ENCODE assay signal across 10 cellular contexts in the genomic region with DNA sequence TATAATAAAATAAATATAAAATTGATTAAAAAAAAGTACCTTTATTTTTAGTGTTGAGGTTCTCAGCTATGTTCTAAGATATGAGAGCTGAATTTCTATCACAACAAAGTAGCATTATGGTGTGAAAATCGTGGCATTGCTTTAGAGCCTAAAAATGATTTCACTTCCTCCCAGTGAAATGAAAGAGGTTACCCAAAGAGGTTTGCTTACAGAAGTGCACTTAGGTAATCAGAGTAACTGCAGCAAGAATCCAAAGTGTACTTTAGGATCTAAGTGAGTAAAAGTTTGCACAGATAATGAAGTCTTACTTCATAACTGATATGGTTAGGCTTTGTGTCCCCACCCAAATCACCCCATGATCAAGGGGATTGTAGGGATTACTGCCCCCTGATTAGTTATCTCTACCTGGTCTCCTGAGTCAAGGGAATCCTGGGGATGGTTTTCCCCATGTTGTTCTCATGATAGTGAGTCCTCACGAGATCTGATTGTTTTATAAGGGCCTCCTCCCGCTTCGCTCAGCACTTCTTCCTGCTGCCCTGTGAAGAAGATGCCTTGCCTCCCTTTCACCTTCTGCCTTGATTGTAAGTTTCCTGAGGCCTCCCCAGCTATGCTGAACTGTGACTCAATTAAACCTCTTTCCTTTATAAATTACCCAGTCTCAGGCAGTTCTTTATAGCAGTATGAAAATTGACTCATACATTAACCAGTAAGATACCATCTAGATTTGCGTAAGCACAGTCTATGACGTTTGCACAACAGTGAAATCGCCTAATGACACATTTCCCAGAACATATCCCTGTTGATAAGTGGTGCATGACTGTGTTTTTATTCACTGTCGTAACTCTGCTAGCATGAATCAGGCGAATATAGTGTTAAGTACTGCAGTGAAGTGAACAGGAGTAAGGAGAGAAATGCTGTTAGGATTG. TPM values are rescaled to one million over a fixed set of nuclear protein-coding genes. Genes with fewer than 3 reads are reported as not detected.
DNase-seq lines count a peak whose midpoint lies in the region; ATAC-seq and TF ChIP-seq lines count a peak whose summit lies in the region.
"Had no signal": no experiment of that assay in that cellular context is flagged by ENCODE, and none has a peak within 500 bp of the region (broad histone marks: within the 10 kb centered on the region; RNA-seq: fewer than 3 reads in every experiment).

No MANE protein-coding gene starts in this region.

- WGBS in IMR-90 (ENCODE audit: extremely low coverage in 2 of 2, insufficient read length in 1 of 2), 2 experiments: no CpG with 5 or more reads among the region's 9 CpGs
- no CpG with 5 or more reads among the region's 9 CpGs for WGBS in trophoblast cell (ENCODE audit: extremely low coverage, insufficient coverage, insufficient read length)

- peaks cover 22% of the 10 kb centered on the region for H3K36me3 Mint-ChIP-seq in activated CD4-positive, alpha-beta T cell treated with anti-CD3 and anti-CD28 coated beads, Interleukin-2, amount 10 ng/mL, durations not matched to agents 24 days and 14 days (ENCODE audit: low read depth)

- H3K27ac ChIP-seq in IMR-90 (ENCODE audit: insufficient read depth, low read length) (no peak overlapping the region), brain microvascular endothelial cell (peak overlapping the region; percentile 23), trophoblast cell (ENCODE audit: low read depth, low read length) (peak overlapping the region; percentile 52)

- H3K56ac ChIP-seq in IMR-90 (ENCODE audit: extremely low read depth, insufficient read depth, low read length): no peak overlapping the region

- H4K91ac ChIP-seq in IMR-90 (ENCODE audit: insufficient read depth, low read depth, low read length) (no peak overlapping the region), trophoblast cell (ENCODE audit: low read depth, low read length) (no peak overlapping the region)

- no peak for TF ChIP-seq POLR2A in IMR-90 (IDR thresholded peaks at IDR 0.05; ENCODE audit: low read depth, low read length)

- no peak overlapping the region for H2BK120ac ChIP-seq in IMR-90 (ENCODE audit: low read depth, low read length)
- no peak overlapping the region for H2BK120ac ChIP-seq in trophoblast cell (ENCODE audit: insufficient read depth, low read length, poor library complexity)

- BruUV-seq in IMR-90 (replicated peaks; lab: Mats Ljungman, UMichigan): no TSS peak

- H2BK15ac ChIP-seq in IMR-90 (ENCODE audit: low read depth, low read length): no peak overlapping the region

- H3K4ac ChIP-seq in IMR-90 (ENCODE audit: low read depth, low read length): no peak overlapping the region
- no peak overlapping the region for H3K4ac ChIP-seq in trophoblast cell (ENCODE audit: low read depth, low read length)

- H3K27me3 ChIP-seq in IMR-90 (ENCODE audit: control insufficient read depth, insufficient read depth, low read length): no peaks in the 10 kb centered on the region
- H3K27me3 ChIP-seq in brain microvascular endothelial cell (replicated peaks): no peaks in the 10 kb centered on the region
- no peaks in the 10 kb centered on the region for H3K27me3 ChIP-seq in trophoblast cell (ENCODE audit: insufficient read depth, low read length)
- H3K27me3 ChIP-seq in HAP-1 (ENCODE audit: low read depth): no peaks in the 10 kb centered on the region
- H3K27me3 ChIP-seq: BE2C had no signal

- POLR2A ChIA-PET in IMR-90 (lab: Charles Lee; ENCODE audit: unreplicated experiment): no interaction called here

- H3K14ac ChIP-seq in IMR-90 (replicated peaks; ENCODE audit: low read depth, low read length): no peak overlapping the region
- H3K14ac ChIP-seq in trophoblast cell (ENCODE audit: low read length): no peak overlapping the region

- H3K9me3 ChIP-seq in IMR-90 (ENCODE audit: control insufficient read depth, insufficient read depth, low read length) (no peaks in the 10 kb centered on the region), trophoblast cell (ENCODE audit: insufficient read depth, low read depth, low read length) (no peaks in the 10 kb centered on the region), HAP-1 (no peaks in the 10 kb centered on the region)
- H3K9me3 ChIP-seq: BE2C had no signal

- no peaks in the 10 kb centered on the region for H3K27me3 Mint-ChIP-seq in activated CD4-positive, alpha-beta T cell treated with anti-CD3 and anti-CD28 coated beads, Interleukin-2, amount 10 ng/mL, durations not matched to agents 24 days and 14 days
- H3K27me3 Mint-ChIP-seq: T-cell had no signal

- no peaks in the 10 kb centered on the region for H3K79me2 ChIP-seq in trophoblast cell (ENCODE audit: control insufficient read depth, insufficient read depth, low read length, poor library complexity)

- no peak overlapping the region for H4K5ac ChIP-seq in IMR-90 (ENCODE audit: low read depth, low read length)

- no peak overlapping the region for H4K12ac ChIP-seq in trophoblast cell (ENCODE audit: low read depth, low read length)

- H3K4me1 Mint-ChIP-seq in activated CD4-positive, alpha-beta T cell treated with anti-CD3 and anti-CD28 coated beads, Interleukin-2, amount 10 ng/mL, durations not matched to agents 24 days and 14 days: peaks cover 3% of the 10 kb centered on the region
- H3K4me1 Mint-ChIP-seq: T-cell had no signal

- H2BK20ac ChIP-seq in IMR-90 (ENCODE audit: low read depth, low read length): no peak overlapping the region

- no peaks in the 10 kb centered on the region; a peak in 1 of 4 replicates for H3K79me1 ChIP-seq in IMR-90 (ENCODE audit: low read depth in 1 of 2, low read length in 2 of 2)
- no peaks in the 10 kb centered on the region for H3K79me1 ChIP-seq in trophoblast cell (ENCODE audit: low read length)

- no peak overlapping the region for H3K27ac Mint-ChIP-seq in activated CD4-positive, alpha-beta T cell treated with anti-CD3 and anti-CD28 coated beads, Interleukin-2, amount 10 ng/mL, durations not matched to agents 24 days and 14 days
- H3K27ac Mint-ChIP-seq: T-cell had no signal

- H3K18ac ChIP-seq in IMR-90 (ENCODE audit: low read depth, low read length) (no peak overlapping the region), trophoblast cell (ENCODE audit: low read length) (no peak overlapping the region)

- DNase-seq in activated CD4-positive, alpha-beta T cell treated with anti-CD3 and anti-CD28 coated beads for 48 hours: peak; percentile 28
- no peak for DNase-seq in activated CD4-positive, alpha-beta T cell treated with anti-CD3 and anti-CD28 coated beads, Interleukin-2, amount 10 ng/mL, durations not matched to agents 24 days and 14 days
- DNase-seq in IMR-90 (peak; percentile 94), brain microvascular endothelial cell (peak; percentile 76), trophoblast cell (peak; percentile 70 to 97), HAP-1 (ENCODE audit: low spot score in 2 of 2) (no peak), NCI-H69 (lab: John Stamatoyannopoulos, UW) (no peak)
- no peak for DNase-seq in stimulated activated naive CD4-positive, alpha-beta T cell (lab: John Stamatoyannopoulos, UW)
- DNase-seq: BE2C, T-cell had no signal

- no peak overlapping the region for H3K23ac ChIP-seq in IMR-90 (ENCODE audit: low read depth, low read length)
- no peak overlapping the region for H3K23ac ChIP-seq in trophoblast cell (ENCODE audit: low read length)

- H2AFZ ChIP-seq in IMR-90 (replicated peaks; ENCODE audit: low read length, poor library complexity) (no peak overlapping the region), trophoblast cell (ENCODE audit: insufficient read depth, low read length, poor library complexity) (no peak overlapping the region)

- in situ Hi-C loops in IMR-90 (cut with MboI; ENCODE audit: low sequenced_read_pairs): no loop called here
- in situ Hi-C loops in brain microvascular endothelial cell (cut with HindIII; ENCODE audit: low pct_ligation_motif_present, low sequenced_read_pairs): no loop called here
- in situ Hi-C loops in HAP-1 (cut with MboI; ENCODE audit: low sequenced_read_pairs): no loop called here

- TF ChIP-seq RAD21 in IMR-90 (IDR thresholded peaks at IDR 0.05; ENCODE audit: low read length): no peak

- no peaks in the 10 kb centered on the region for H3K9me3 Mint-ChIP-seq in activated CD4-positive, alpha-beta T cell treated with anti-CD3 and anti-CD28 coated beads, Interleukin-2, amount 10 ng/mL, durations not matched to agents 24 days and 14 days
- H3K9me3 Mint-ChIP-seq: T-cell had no signal

- H3K9me1 ChIP-seq in IMR-90 (ENCODE audit: insufficient read depth, low read length): no peaks in the 10 kb centered on the region

- H3K9ac ChIP-seq in IMR-90 (ENCODE audit: low read depth, low read length) (no peak overlapping the region), trophoblast cell (ENCODE audit: low read length) (no peak overlapping the region)

- H3K4me3 Mint-ChIP-seq in activated CD4-positive, alpha-beta T cell treated with anti-CD3 and anti-CD28 coated beads, Interleukin-2, amount 10 ng/mL, durations not matched to agents 24 days and 14 days: no peak overlapping the region
- H3K4me3 Mint-ChIP-seq: T-cell had no signal

- H2BK5ac ChIP-seq in IMR-90 (ENCODE audit: low read depth, low read length, poor library complexity, severe bottlenecking) (no peak overlapping the region), trophoblast cell (ENCODE audit: low read depth, low read length, poor library complexity) (no peak overlapping the region)

- CTCF ChIA-PET in IMR-90 (lab: Yijun Ruan, JAX): interaction anchor here (1.0 kb wide), 1 partner anchor 16 kb away, joined by 3 read pairs; no protein-coding TSS in a partner anchor

- H3K4me1 ChIP-seq in IMR-90 (ENCODE audit: control insufficient read depth, insufficient read depth, low read length) (no peaks in the 10 kb centered on the region; the same call in 1 of the 2 replicates), trophoblast cell (ENCODE audit: control insufficient read depth in 1 of 2, insufficient read depth in 2 of 2, low read length in 2 of 2) (no peaks in the 10 kb centered on the region), HAP-1 (no peaks in the 10 kb centered on the region)

- no peak overlapping the region for H4K8ac ChIP-seq in IMR-90 (ENCODE audit: low read depth in 2 of 2, low read length in 2 of 2)
- H4K8ac ChIP-seq in trophoblast cell (ENCODE audit: low read depth, low read length): no peak overlapping the region

- H3K4me2 ChIP-seq in IMR-90 (ENCODE audit: low read depth, low read length): no peak overlapping the region
- H3K4me2 ChIP-seq in trophoblast cell (ENCODE audit: low read length): no peak overlapping the region

- no peak overlapping the region for H2BK12ac ChIP-seq in trophoblast cell (ENCODE audit: low read length)

- no peaks in the 10 kb centered on the region for H3K36me3 ChIP-seq in IMR-90 (ENCODE audit: control insufficient read depth, insufficient read depth, low read length)
- H3K36me3 ChIP-seq in brain microvascular endothelial cell (replicated peaks): no peaks in the 10 kb centered on the region
- peaks cover 0 to 5% of the 10 kb centered on the region in 2 experiments for H3K36me3 ChIP-seq in trophoblast cell (ENCODE audit: control insufficient read depth in 1 of 2, insufficient read depth in 2 of 2, low read length in 2 of 2)
- H3K36me3 ChIP-seq in HAP-1 (replicated peaks): no peaks in the 10 kb centered on the region

- H2AK5ac ChIP-seq in IMR-90 (ENCODE audit: low read depth, low read length): no peak overlapping the region
- H2AK5ac ChIP-seq in trophoblast cell (ENCODE audit: low read length): no peak overlapping the region

- H2AK9ac ChIP-seq in IMR-90 (replicated peaks; ENCODE audit: low read depth, low read length, poor library complexity): no peak overlapping the region

- H3K4me3 ChIP-seq in IMR-90 (ENCODE audit: insufficient read depth, low read depth, low read length): no peak overlapping the region
- no peak overlapping the region for H3K4me3 ChIP-seq in brain microvascular endothelial cell (ENCODE audit: low read depth, low read length)
- H3K4me3 ChIP-seq in trophoblast cell (ENCODE audit: low read depth, low read length): no peak overlapping the region
- H3K4me3 ChIP-seq in HAP-1: no peak overlapping the region

- no peak for TF ChIP-seq CTCF in IMR-90 (conservative IDR thresholded peaks at IDR 0.05; ENCODE audit: low read depth, low read length)
- TF ChIP-seq CTCF in brain microvascular endothelial cell (IDR thresholded peaks at IDR 0.05; ENCODE audit: low read depth, low read length, missing control alignments): no peak

- peak; percentile 67 for ATAC-seq in IMR-90 (ENCODE audit: low read depth)
- ATAC-seq: T-cell had no signal

- intact Hi-C loops in activated CD4-positive, alpha-beta T cell treated with anti-CD3 and anti-CD28 coated beads, Interleukin-2, amount 10 ng/mL, durations not matched to agents 24 days and 14 days (cut with micrococcal nuclease): no loop called here
- intact Hi-C loops in IMR-90 (cut with micrococcal nuclease): no loop called here

- no peaks in the 10 kb centered on the region for H4K20me1 ChIP-seq in IMR-90 (ENCODE audit: insufficient read depth, low read length)

- dilution Hi-C loops in IMR-90 (cut with HindIII; ENCODE audit: low sequenced_read_pairs, unreplicated experiment): no loop called here

RNA-seq across cellular contexts. Expression of a gene that starts 40.3 kb away (rescaled TPM):
- 0.73 and 2.0 TPM in 2 replicates for total RNA-seq in activated CD4-positive, alpha-beta T cell treated with anti-CD3 and anti-CD28 coated beads, Interleukin-2, amount 10 ng/mL, durations not matched to agents 24 days and 14 days
- total RNA-seq in IMR-90 (2012; rRNA removed): 0.36 and 0.83 TPM in 2 replicates
- polyA plus RNA-seq in IMR-90 (2012; rRNA removed): 0.19 TPM in 2 replicates
- not detected in 2 replicates for polyA plus RNA-seq in IMR-90 (2012; cell fraction: cytosol; rRNA removed)
- 0.07 and 1.3 TPM in 2 replicates for polyA plus RNA-seq in IMR-90 (2012; cell fraction: nucleus; rRNA removed; ENCODE audit: low replicate concordance)
- 0.03 and 0.08 TPM in 2 replicates for polyA plus RNA-seq in trophoblast cell (2013)

Comparison
In these comparisons a context has a peak if more than half of its experiments do, and no peak if none do; other contexts are left out.
1. DNase-seq: peak in activated CD4-positive, alpha-beta T cell treated with anti-CD3 and anti-CD28 coated beads for 48 hours (single experiment), IMR-90 (single experiment), brain microvascular endothelial cell (single experiment) and trophoblast cell (2 of 2); none in activated CD4-positive, alpha-beta T cell treated with anti-CD3 and anti-CD28 coated beads, Interleukin-2, amount 10 ng/mL, durations not matched to agents 24 days and 14 days (single experiment), HAP-1 (0 of 2), stimulated activated naive CD4-positive, alpha-beta T cell (0 of 6) and NCI-H69 (single experiment).